8 cellular contexts compared by ENCODE assay signal in the genomic region with DNA sequence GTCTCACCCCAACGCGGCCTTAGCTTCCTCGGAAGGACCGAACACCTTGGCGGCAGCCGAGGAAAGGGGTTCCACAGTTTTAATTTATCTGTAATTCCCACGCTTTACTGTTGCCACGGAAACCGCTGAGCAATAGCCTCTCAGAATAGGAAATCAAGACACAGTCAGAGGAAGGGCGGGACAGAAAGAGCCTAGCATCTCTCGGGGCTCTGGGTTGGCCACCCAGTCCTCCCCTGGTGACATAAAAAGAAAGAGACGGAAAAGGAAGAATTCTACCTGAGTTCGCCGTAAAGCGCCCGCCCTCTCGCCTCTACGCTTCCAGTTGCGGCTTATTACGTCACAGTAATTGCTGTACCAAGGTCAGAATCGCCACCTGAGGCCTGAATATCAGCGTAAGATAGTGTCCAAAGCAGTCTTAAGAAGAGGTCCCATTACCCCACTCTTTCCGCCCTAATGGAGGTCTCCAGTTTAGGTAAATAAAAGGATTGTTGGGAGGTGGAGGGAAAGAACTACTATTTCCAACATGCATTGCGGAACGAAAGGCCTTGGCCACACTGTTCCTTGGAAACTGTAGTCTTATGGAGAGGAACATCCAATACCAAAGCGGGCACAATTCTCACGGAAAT. TPM values are rescaled to one million over a fixed set of nuclear protein-coding genes. Genes with fewer than 3 reads are reported as not detected.
DNase-seq lines count a peak whose midpoint lies in the region; ATAC-seq and FAIRE-seq lines count a peak whose summit lies in the region.

No MANE protein-coding gene starts in this region.

- H3K27ac Mint-ChIP-seq in activated CD4-positive, alpha-beta T cell treated with anti-CD3 and anti-CD28 coated beads for 36 hours, result no peak overlapping the region

- CTCF ChIA-PET in activated CD4-positive, alpha-beta T cell treated with anti-CD3 and anti-CD28 coated beads for 36 hours (lab: Charles Lee), result interaction anchor here (0.8 to 1.2 kb wide), 3 partner anchors 30 to 42 kb away, joined by 3 to 5 read pairs (median 5); partner anchors contain the start of gene TMEM106A

- peak; percentile 60 for FAIRE-seq in colon (lab: Jason Lieb, UNC)

- peaks cover 23% of the 10 kb centered on the region for H3K4me1 Mint-ChIP-seq in activated CD4-positive, alpha-beta T cell treated with anti-CD3 and anti-CD28 coated beads for 36 hours

- DNase-seq in AML-193 (lab: John Stamatoyannopoulos, UW) (peak; percentile 99 to 100), GM19240 (ENCODE audit: insufficient read length, low spot score) (peak; percentile 85), NCI-H510A treated with DMSO at 0.1 percent for 48 hours (lab: John Stamatoyannopoulos, UW) (peak; percentile 98), kidney tubule cell (ENCODE audit: low spot score) (peak; percentile 97)
- peak; percentile 94 for DNase-seq in activated CD4-positive, alpha-beta T cell treated with anti-CD3 and anti-CD28 coated beads for 36 hours
- DNase-seq in stimulated activated CD4-positive, alpha-beta T cell treated with anti-CD3 and anti-CD28 coated beads, Interleukin-1b, Interleukin-23, amount 100 ng/mL, for 24 hours (ENCODE audit: low read depth in 4 of 4, low spot score in 1 of 4), result peak; percentile 58 to 82 (median 68)

- peaks cover 2% of the 10 kb centered on the region for H3K36me3 Mint-ChIP-seq in activated CD4-positive, alpha-beta T cell treated with anti-CD3 and anti-CD28 coated beads for 36 hours (ENCODE audit: low read depth)

- no peak overlapping the region for H3K4me3 Mint-ChIP-seq in activated CD4-positive, alpha-beta T cell treated with anti-CD3 and anti-CD28 coated beads for 36 hours

- intact Hi-C loops in activated CD4-positive, alpha-beta T cell treated with anti-CD3 and anti-CD28 coated beads for 36 hours (cut with DNase I, micrococcal nuclease), result loop anchor here (1.0 to 10.0 kb wide), 12 partner anchors 41 to 1031 kb away; partner anchors contain the start of genes BRCA1 (in 2 of the 2), TMEM106A (in 2 of the 2), AARSD1 (in 1 of the 2) and COASY (in 1 of the 2)

- POLR2A ChIA-PET in activated CD4-positive, alpha-beta T cell treated with anti-CD3 and anti-CD28 coated beads for 36 hours (lab: Charles Lee), result interaction anchor here (1.0 to 1.7 kb wide), 3 partner anchors 29 to 146 kb away, joined by 3 to 8 read pairs (median 6); no protein-coding TSS in a partner anchor

- no peaks in the 10 kb centered on the region for H3K9me3 Mint-ChIP-seq in activated CD4-positive, alpha-beta T cell treated with anti-CD3 and anti-CD28 coated beads for 36 hours (ENCODE audit: low read depth)

- peak; percentile 66 for ATAC-seq in HG03442 (IDR thresholded peaks at IDR 0.05; ENCODE audit: unreplicated experiment)
- peak; percentile 82 for ATAC-seq in activated CD4-positive, alpha-beta T cell treated with anti-CD3 and anti-CD28 coated beads for 36 hours

- no peaks in the 10 kb centered on the region for H3K27me3 Mint-ChIP-seq in activated CD4-positive, alpha-beta T cell treated with anti-CD3 and anti-CD28 coated beads for 36 hours

RNA-seq across cellular contexts. Expression of gene NBR1, which starts 0.8 kb away (rescaled TPM):
- 10 to 100 TPM; 52.8 to 55.6 TPM for total RNA-seq in activated CD4-positive, alpha-beta T cell treated with anti-CD3 and anti-CD28 coated beads for 36 hours

RNA-seq across cellular contexts. Expression of gene TMEM106A, which starts 41.4 kb away (rescaled TPM):
- total RNA-seq in activated CD4-positive, alpha-beta T cell treated with anti-CD3 and anti-CD28 coated beads for 36 hours, result 10 to 100 TPM; 10.7 to 10.8 TPM

RNA-seq across cellular contexts. Expression of gene BRCA1, which starts 45.1 kb away (rescaled TPM):
- total RNA-seq in activated CD4-positive, alpha-beta T cell treated with anti-CD3 and anti-CD28 coated beads for 36 hours, result 100 to 1,000 TPM in 1 of 2 experiments, 10 to 100 TPM in 1; 99.9 to 115 TPM

RNA-seq across cellular contexts. Expression of gene CCDC200, which starts 58.2 kb away (rescaled TPM):
- total RNA-seq in activated CD4-positive, alpha-beta T cell treated with anti-CD3 and anti-CD28 coated beads for 36 hours, result under 1 TPM in 1 of 2 experiments, not detected in 1; 0.27 TPM

Comparison
In these comparisons a context has a peak if more than half of its experiments do, and no peak if none do; other contexts are left out.
1. Peak in every context shown above with its lines: DNase-seq and ATAC-seq.